Comparison of ENCODE assay signal across 8 cellular contexts in the genomic region with DNA sequence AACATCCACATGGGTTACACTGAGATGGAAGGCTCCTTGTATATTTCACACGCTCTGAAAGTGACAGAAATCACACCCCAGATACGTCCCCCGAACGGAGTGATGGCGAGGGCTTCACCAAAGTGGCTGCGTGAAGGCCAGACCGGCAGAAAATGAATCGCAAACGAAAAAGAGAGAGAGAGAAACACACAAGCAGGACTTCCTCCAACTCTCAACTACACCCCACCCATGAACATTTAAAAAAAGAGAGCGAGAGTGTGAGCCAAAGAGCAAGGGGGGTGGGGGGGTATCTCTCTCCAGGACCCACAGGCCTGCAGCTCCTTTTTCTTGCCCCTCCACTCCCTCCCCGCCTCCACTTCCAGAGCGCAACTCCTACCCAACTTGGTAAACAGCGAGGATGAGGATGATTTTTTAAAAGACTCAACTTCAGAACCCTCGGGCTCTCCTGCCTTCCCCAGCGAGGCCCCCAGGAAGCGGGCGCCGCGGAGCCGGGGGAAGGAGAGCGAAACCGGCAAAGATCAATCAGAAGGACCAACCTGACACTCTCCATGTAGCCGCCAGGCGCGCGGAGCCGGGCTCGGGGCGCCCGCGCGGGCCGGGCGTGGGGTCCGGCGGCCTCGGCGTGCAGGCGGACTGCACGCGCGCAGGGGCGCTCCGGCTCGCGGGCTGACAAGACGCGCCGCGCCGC.
DNase-seq lines count a peak whose midpoint lies in the region; ATAC-seq and TF ChIP-seq lines count a peak whose summit lies in the region.

No MANE protein-coding gene starts in this region.

- no peak overlapping the region for H3K9ac ChIP-seq in SU-DHL-6 (ENCODE audit: low read length)

- no peak for TF ChIP-seq CTCF in SU-DHL-6 (IDR thresholded peaks at IDR 0.05; ENCODE audit: insufficient read depth, low read length, poor library complexity, severe bottlenecking)

- peak; percentile 40 for DNase-seq in NCI-H1092 treated with DMSO at 0.1 percent for 48 hours (lab: John Stamatoyannopoulos, UW)
- no peak for DNase-seq in NCI-H1092 (lab: John Stamatoyannopoulos, UW)
- DNase-seq in amniotic epithelial cell (ENCODE audit: low read depth) = peak; percentile 47
- DNase-seq in hepatic stellate cell (ENCODE audit: low spot score) = peak; percentile 58
- DNase-seq in retina = peak; percentile 83
- no peak for DNase-seq in epidermal melanocyte (ENCODE audit: insufficient read length, low spot score)

- peak overlapping the region; percentile 44 for H3K4me2 ChIP-seq in SU-DHL-6 (ENCODE audit: low read depth, low read length, poor library complexity, severe bottlenecking)

- no peak overlapping the region for H2AFZ ChIP-seq in SU-DHL-6 (ENCODE audit: low read depth, low read length, severe bottlenecking)

- H3K27ac ChIP-seq in SU-DHL-6 (ENCODE audit: low read depth, low read length) = no peak overlapping the region

- peaks cover 28% of the 10 kb centered on the region for H4K20me1 ChIP-seq in SU-DHL-6 (ENCODE audit: low read depth, low read length)

- H3K9me2 ChIP-seq in SU-DHL-6 (replicated peaks; ENCODE audit: insufficient read depth, low read length) = no peaks in the 10 kb centered on the region

- H3K36me3 ChIP-seq in SU-DHL-6 (ENCODE audit: low read length) = no peaks in the 10 kb centered on the region

- H3K9me3 ChIP-seq in SU-DHL-6 (ENCODE audit: insufficient read depth, low read length) = no peaks in the 10 kb centered on the region

- no peaks in the 10 kb centered on the region for H3F3A ChIP-seq in SU-DHL-6 (ENCODE audit: insufficient read depth)

- no peak overlapping the region for H3K4me3 ChIP-seq in SU-DHL-6 (ENCODE audit: insufficient read depth, low read length, poor library complexity, severe bottlenecking)

- H3K27me3 ChIP-seq in SU-DHL-6 (ENCODE audit: low read length) = no peaks in the 10 kb centered on the region

- peak; percentile 49 for ATAC-seq in HG03196 (IDR thresholded peaks at IDR 0.05; ENCODE audit: unreplicated experiment)

- 0 out of 2 replicates have a peak, but pooled peaks cover 6% of the 10 kb centered on the region for H3K79me2 ChIP-seq in SU-DHL-6 (ENCODE audit: insufficient read depth, low read length)

Comparison
In these comparisons a context has a peak if more than half of its experiments do, and no peak if none do; other contexts are left out.
1. DNase-seq: peak in NCI-H1092 treated with DMSO at 0.1 percent for 48 hours (single experiment), amniotic epithelial cell (single experiment), hepatic stellate cell (single experiment) and retina (single experiment); none in NCI-H1092 (single experiment) and epidermal melanocyte (single experiment).